In the genomic region with DNA sequence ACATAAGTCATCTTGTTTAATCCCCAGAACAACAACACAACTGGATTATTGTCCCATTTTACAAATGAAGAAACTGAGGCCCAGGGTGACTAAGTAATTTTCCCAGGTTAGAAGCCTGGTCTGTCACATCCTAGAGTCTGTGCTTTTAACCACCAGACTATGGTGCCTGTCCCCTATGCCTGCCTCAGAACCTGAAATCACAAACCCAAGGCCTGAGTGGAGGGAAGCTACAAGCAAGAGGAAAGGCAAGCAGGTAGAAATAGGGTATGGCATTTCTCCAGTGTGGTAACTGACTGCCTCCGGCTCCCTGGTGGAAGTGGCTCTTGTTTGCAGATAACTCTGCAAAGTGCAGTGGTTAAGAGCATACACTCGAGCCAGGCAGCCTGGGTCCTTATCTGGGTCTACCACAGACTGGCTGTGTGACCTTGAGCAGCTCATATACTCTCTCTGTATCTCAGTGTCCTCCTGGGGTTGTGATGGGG, we compare ENCODE assay signal across 1 cellular context.
TF ChIP-seq lines count a peak whose summit lies in the region.

No MANE protein-coding gene starts in this region.

TF ChIP-seq in K562, 482 proteins besides CTCF, POLR2A, EP300 and RAD21 (continued from another document and continues in another):
- TF ChIP-seq, protein P1, sequence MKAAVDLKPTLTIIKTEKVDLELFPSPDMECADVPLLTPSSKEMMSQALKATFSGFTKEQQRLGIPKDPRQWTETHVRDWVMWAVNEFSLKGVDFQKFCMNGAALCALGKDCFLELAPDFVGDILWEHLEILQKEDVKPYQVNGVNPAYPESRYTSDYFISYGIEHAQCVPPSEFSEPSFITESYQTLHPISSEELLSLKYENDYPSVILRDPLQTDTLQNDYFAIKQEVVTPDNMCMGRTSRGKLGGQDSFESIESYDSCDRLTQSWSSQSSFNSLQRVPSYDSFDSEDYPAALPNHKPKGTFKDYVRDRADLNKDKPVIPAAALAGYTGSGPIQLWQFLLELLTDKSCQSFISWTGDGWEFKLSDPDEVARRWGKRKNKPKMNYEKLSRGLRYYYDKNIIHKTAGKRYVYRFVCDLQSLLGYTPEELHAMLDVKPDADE (conservative IDR thresholded peaks at IDR 0.05; ENCODE audit: control insufficient read depth, low read depth, low read length) = 0 out of 2 replicates have a peak, but pooled peaks have one; percentile 30
- no peak for TF ChIP-seq MCM5 (IDR thresholded peaks at IDR 0.05; ENCODE audit: low read depth)
- no peak for TF ChIP-seq HDAC6 (IDR thresholded peaks at IDR 0.05; ENCODE audit: low read depth, low read length)
- TF ChIP-seq MIER1 (IDR thresholded peaks at IDR 0.05; ENCODE audit: low read depth) = peak; percentile 66; the same call in 1 of the 2 replicates
- no peak for TF ChIP-seq ZNF121 (CRISPR knock-in tag; conservative IDR thresholded peaks at IDR 0.05)
- TF ChIP-seq SREBF2 (CRISPR knock-in tag; IDR thresholded peaks at IDR 0.05) = no peak
- TF ChIP-seq, protein P2, sequence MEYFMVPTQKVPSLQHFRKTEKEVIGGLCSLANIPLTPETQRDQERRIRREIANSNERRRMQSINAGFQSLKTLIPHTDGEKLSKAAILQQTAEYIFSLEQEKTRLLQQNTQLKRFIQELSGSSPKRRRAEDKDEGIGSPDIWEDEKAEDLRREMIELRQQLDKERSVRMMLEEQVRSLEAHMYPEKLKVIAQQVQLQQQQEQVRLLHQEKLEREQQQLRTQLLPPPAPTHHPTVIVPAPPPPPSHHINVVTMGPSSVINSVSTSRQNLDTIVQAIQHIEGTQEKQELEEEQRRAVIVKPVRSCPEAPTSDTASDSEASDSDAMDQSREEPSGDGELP (CRISPR knock-in tag; IDR thresholded peaks at IDR 0.05; ENCODE audit: borderline replicate concordance) = peak; percentile 70; the same call in 1 of the 2 replicates
- TF ChIP-seq NBN (IDR thresholded peaks at IDR 0.05; ENCODE audit: low read depth) = peak; percentile 88
- no peak for TF ChIP-seq ATF1 (CRISPR knock-in tag; IDR thresholded peaks at IDR 0.05)
- TF ChIP-seq ATF1 (tag; IDR thresholded peaks at IDR 0.05) = peak; percentile 44
- 0 out of 2 replicates have a peak, but pooled peaks have one; percentile 7 for TF ChIP-seq MYC (IDR thresholded peaks at IDR 0.05; ENCODE audit: low read depth, low read length)
- no peak for TF ChIP-seq MYC (CRISPR knock-in tag; IDR thresholded peaks at IDR 0.05; ENCODE audit: borderline replicate concordance, low read depth)
- TF ChIP-seq, protein P3, sequence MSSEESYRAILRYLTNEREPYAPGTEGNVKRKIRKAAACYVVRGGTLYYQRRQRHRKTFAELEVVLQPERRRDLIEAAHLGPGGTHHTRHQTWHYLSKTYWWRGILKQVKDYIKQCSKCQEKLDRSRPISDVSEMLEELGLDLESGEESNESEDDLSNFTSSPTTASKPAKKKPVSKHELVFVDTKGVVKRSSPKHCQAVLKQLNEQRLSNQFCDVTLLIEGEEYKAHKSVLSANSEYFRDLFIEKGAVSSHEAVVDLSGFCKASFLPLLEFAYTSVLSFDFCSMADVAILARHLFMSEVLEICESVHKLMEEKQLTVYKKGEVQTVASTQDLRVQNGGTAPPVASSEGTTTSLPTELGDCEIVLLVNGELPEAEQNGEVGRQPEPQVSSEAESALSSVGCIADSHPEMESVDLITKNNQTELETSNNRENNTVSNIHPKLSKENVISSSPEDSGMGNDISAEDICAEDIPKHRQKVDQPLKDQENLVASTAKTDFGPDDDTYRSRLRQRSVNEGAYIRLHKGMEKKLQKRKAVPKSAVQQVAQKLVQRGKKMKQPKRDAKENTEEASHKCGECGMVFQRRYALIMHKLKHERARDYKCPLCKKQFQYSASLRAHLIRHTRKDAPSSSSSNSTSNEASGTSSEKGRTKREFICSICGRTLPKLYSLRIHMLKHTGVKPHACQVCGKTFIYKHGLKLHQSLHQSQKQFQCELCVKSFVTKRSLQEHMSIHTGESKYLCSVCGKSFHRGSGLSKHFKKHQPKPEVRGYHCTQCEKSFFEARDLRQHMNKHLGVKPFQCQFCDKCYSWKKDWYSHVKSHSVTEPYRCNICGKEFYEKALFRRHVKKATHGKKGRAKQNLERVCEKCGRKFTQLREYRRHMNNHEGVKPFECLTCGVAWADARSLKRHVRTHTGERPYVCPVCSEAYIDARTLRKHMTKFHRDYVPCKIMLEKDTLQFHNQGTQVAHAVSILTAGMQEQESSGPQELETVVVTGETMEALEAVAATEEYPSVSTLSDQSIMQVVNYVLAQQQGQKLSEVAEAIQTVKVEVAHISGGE (CRISPR knock-in tag; IDR thresholded peaks at IDR 0.05) = peak in 1 of 3 experiments; percentile 31; a peak in 1 of 6 replicates
- TF ChIP-seq DPF2 (IDR thresholded peaks at IDR 0.05) = peak; percentile 91
- TF ChIP-seq ZNF3 (CRISPR knock-in tag; IDR thresholded peaks at IDR 0.05) = peak; percentile 95
- 0 out of 2 replicates have a peak, but pooled peaks have one; percentile 19 for TF ChIP-seq SIN3B (IDR thresholded peaks at IDR 0.05; ENCODE audit: low read depth)
- TF ChIP-seq NRF1 (conservative IDR thresholded peaks at IDR 0.05 in 1 of 2, IDR thresholded peaks at IDR 0.05 in 1 of 2) = 0 out of 4 replicates have a peak, but pooled peaks of 1 of the 2 experiments have one; percentile 28
- no peak for TF ChIP-seq NR2F6 (CRISPR knock-in tag; IDR thresholded peaks at IDR 0.05)
- peak; percentile 39; the same call in 1 of the 2 replicates for TF ChIP-seq RB1 (IDR thresholded peaks at IDR 0.05; ENCODE audit: low read depth)
- TF ChIP-seq, protein P4, sequence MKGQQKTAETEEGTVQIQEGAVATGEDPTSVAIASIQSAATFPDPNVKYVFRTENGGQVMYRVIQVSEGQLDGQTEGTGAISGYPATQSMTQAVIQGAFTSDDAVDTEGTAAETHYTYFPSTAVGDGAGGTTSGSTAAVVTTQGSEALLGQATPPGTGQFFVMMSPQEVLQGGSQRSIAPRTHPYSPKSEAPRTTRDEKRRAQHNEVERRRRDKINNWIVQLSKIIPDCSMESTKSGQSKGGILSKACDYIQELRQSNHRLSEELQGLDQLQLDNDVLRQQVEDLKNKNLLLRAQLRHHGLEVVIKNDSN (CRISPR knock-in tag; IDR thresholded peaks at IDR 0.05) = no peak
- peak; percentile 98 for TF ChIP-seq ESRRA (IDR thresholded peaks at IDR 0.05; ENCODE audit: borderline replicate concordance, low read depth)
- no peak for TF ChIP-seq PCBP2 (IDR thresholded peaks at IDR 0.05; ENCODE audit: low read depth, low read length, poor library complexity, severe bottlenecking)
- TF ChIP-seq FOXA3 (CRISPR knock-in tag; conservative IDR thresholded peaks at IDR 0.05 in 1 of 2, IDR thresholded peaks at IDR 0.05 in 1 of 2) = 0 out of 4 replicates have a peak, but pooled peaks of 1 of the 2 experiments have one; percentile 58
- peak; percentile 22; the same call in 1 of the 2 replicates for TF ChIP-seq CREM (IDR thresholded peaks at IDR 0.05; ENCODE audit: low read depth)
- TF ChIP-seq ARNT (IDR thresholded peaks at IDR 0.05) = peak; percentile 43 to 78; a peak in 1 of 4 replicates
- TF ChIP-seq GABPB2 (CRISPR knock-in tag; conservative IDR thresholded peaks at IDR 0.05) = no peak
- peak; percentile 61; the same call in 1 of the 2 replicates for TF ChIP-seq MAFG (tag; conservative IDR thresholded peaks at IDR 0.05)
- peak; percentile 59 for TF ChIP-seq FOXM1 (IDR thresholded peaks at IDR 0.05; ENCODE audit: low read depth)
- no peak for TF ChIP-seq FOXM1 (CRISPR knock-in tag; IDR thresholded peaks at IDR 0.05; ENCODE audit: low read depth)
- TF ChIP-seq LEF1 (IDR thresholded peaks at IDR 0.05) = peak; percentile 31; the same call in 1 of the 2 replicates
- TF ChIP-seq, protein P5, sequence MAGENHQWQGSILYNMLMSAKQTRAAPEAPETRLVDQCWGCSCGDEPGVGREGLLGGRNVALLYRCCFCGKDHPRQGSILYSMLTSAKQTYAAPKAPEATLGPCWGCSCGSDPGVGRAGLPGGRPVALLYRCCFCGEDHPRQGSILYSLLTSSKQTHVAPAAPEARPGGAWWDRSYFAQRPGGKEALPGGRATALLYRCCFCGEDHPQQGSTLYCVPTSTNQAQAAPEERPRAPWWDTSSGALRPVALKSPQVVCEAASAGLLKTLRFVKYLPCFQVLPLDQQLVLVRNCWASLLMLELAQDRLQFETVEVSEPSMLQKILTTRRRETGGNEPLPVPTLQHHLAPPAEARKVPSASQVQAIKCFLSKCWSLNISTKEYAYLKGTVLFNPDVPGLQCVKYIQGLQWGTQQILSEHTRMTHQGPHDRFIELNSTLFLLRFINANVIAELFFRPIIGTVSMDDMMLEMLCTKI (IDR thresholded peaks at IDR 0.05; ENCODE audit: partially characterized antibody) = no peak
- TF ChIP-seq, protein P6, sequence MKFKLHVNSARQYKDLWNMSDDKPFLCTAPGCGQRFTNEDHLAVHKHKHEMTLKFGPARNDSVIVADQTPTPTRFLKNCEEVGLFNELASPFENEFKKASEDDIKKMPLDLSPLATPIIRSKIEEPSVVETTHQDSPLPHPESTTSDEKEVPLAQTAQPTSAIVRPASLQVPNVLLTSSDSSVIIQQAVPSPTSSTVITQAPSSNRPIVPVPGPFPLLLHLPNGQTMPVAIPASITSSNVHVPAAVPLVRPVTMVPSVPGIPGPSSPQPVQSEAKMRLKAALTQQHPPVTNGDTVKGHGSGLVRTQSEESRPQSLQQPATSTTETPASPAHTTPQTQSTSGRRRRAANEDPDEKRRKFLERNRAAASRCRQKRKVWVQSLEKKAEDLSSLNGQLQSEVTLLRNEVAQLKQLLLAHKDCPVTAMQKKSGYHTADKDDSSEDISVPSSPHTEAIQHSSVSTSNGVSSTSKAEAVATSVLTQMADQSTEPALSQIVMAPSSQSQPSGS (CRISPR knock-in tag; IDR thresholded peaks at IDR 0.05) = no peak
- TF ChIP-seq SMARCC2 (IDR thresholded peaks at IDR 0.05; ENCODE audit: low read depth) = peak; percentile 71; the same call in 1 of the 2 replicates
- TF ChIP-seq, protein P7, sequence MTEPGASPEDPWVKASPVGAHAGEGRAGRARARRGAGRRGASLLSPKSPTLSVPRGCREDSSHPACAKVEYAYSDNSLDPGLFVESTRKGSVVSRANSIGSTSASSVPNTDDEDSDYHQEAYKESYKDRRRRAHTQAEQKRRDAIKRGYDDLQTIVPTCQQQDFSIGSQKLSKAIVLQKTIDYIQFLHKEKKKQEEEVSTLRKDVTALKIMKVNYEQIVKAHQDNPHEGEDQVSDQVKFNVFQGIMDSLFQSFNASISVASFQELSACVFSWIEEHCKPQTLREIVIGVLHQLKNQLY (CRISPR knock-in tag; conservative IDR thresholded peaks at IDR 0.05) = no peak
- peak; percentile 26; the same call in 1 of the 2 replicates for TF ChIP-seq EP400 (IDR thresholded peaks at IDR 0.05)
- TF ChIP-seq CXXC5 (CRISPR knock-in tag; IDR thresholded peaks at IDR 0.05) = peak; percentile 26; the same call in 1 of the 2 replicates
- peak; percentile 10; the same call in 1 of the 2 replicates for TF ChIP-seq CREB1 (IDR thresholded peaks at IDR 0.05)
- TF ChIP-seq CREB1 (CRISPR knock-in tag; IDR thresholded peaks at IDR 0.05) = no peak
- TF ChIP-seq BCOR (IDR thresholded peaks at IDR 0.05) = peak; percentile 100
- peak; percentile 66; the same call in 1 of the 2 replicates for TF ChIP-seq XRCC5 (IDR thresholded peaks at IDR 0.05; ENCODE audit: low read depth, low read length)
- peak; percentile 97 to 99 for TF ChIP-seq KDM1A (IDR thresholded peaks at IDR 0.05)
- peak; percentile 69 for TF ChIP-seq MTA2 (IDR thresholded peaks at IDR 0.05; ENCODE audit: low read depth)
- peak; percentile 76; the same call in 1 of the 2 replicates for TF ChIP-seq GATAD2A (IDR thresholded peaks at IDR 0.05)
- peak in 1 of 2 experiments; percentile 41; a peak in 1 of 4 replicates for TF ChIP-seq CSDE1 (IDR thresholded peaks at IDR 0.05)
- TF ChIP-seq, protein P8, sequence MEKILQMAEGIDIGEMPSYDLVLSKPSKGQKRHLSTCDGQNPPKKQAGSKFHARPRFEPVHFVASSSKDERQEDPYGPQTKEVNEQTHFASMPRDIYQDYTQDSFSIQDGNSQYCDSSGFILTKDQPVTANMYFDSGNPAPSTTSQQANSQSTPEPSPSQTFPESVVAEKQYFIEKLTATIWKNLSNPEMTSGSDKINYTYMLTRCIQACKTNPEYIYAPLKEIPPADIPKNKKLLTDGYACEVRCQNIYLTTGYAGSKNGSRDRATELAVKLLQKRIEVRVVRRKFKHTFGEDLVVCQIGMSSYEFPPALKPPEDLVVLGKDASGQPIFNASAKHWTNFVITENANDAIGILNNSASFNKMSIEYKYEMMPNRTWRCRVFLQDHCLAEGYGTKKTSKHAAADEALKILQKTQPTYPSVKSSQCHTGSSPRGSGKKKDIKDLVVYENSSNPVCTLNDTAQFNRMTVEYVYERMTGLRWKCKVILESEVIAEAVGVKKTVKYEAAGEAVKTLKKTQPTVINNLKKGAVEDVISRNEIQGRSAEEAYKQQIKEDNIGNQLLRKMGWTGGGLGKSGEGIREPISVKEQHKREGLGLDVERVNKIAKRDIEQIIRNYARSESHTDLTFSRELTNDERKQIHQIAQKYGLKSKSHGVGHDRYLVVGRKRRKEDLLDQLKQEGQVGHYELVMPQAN (IDR thresholded peaks at IDR 0.05; ENCODE audit: borderline replicate concordance) = peak; percentile 43
- peak; percentile 81; the same call in 1 of the 2 replicates for TF ChIP-seq CTBP1 (IDR thresholded peaks at IDR 0.05; ENCODE audit: borderline replicate concordance)
- peak; percentile 85 for TF ChIP-seq NCOR1 (IDR thresholded peaks at IDR 0.05)
- 0 out of 2 replicates have a peak, but pooled peaks have one; percentile 62 for TF ChIP-seq ZKSCAN1 (IDR thresholded peaks at IDR 0.05; ENCODE audit: low read depth, low read length)
- peak in 1 of 2 experiments; percentile 67; a peak in 1 of 4 replicates for TF ChIP-seq TEAD1 (CRISPR knock-in tag; IDR thresholded peaks at IDR 0.05)
- 0 out of 2 replicates have a peak, but pooled peaks have one; percentile 10 for TF ChIP-seq CBX5 (IDR thresholded peaks at IDR 0.05; ENCODE audit: borderline replicate concordance, low read depth)
- TF ChIP-seq SMARCE1 (IDR thresholded peaks at IDR 0.05) = peak; percentile 84; the same call in 1 of the 2 replicates
- TF ChIP-seq, protein P9, sequence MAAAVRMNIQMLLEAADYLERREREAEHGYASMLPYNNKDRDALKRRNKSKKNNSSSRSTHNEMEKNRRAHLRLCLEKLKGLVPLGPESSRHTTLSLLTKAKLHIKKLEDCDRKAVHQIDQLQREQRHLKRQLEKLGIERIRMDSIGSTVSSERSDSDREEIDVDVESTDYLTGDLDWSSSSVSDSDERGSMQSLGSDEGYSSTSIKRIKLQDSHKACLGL (CRISPR knock-in tag; IDR thresholded peaks at IDR 0.05; ENCODE audit: borderline replicate concordance, poor library complexity, severe bottlenecking) = peak; percentile 8
- no peak for TF ChIP-seq ZNF311 (CRISPR knock-in tag; IDR thresholded peaks at IDR 0.05)
- no peak; the same call in 1 of the 2 replicates for TF ChIP-seq ZNF24 (IDR thresholded peaks at IDR 0.05)
- TF ChIP-seq HDGF (IDR thresholded peaks at IDR 0.05) = peak; percentile 99
- peak; percentile 89 for TF ChIP-seq MYNN (IDR thresholded peaks at IDR 0.05)
- no peak for TF ChIP-seq MYNN (CRISPR knock-in tag; IDR thresholded peaks at IDR 0.05)
- TF ChIP-seq CBX2 (IDR thresholded peaks at IDR 0.05; ENCODE audit: insufficient read depth, low read length, poor library complexity, severe bottlenecking) = no peak
- TF ChIP-seq L3MBTL2 (IDR thresholded peaks at IDR 0.05) = peak; percentile 16; the same call in 1 of the 2 replicates
- TF ChIP-seq, protein P10, sequence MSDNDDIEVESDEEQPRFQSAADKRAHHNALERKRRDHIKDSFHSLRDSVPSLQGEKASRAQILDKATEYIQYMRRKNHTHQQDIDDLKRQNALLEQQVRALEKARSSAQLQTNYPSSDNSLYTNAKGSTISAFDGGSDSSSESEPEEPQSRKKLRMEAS (CRISPR knock-in tag; IDR thresholded peaks at IDR 0.05) = peak; percentile 62; the same call in 1 of the 2 replicates
- peak; percentile 100 for TF ChIP-seq ZFP36 (IDR thresholded peaks at IDR 0.05; ENCODE audit: low read depth, low read length, partially characterized antibody)
- no peak for TF ChIP-seq BDP1 (IDR thresholded peaks at IDR 0.05; ENCODE audit: insufficient read depth, insufficient read length)
